In the genomic region with DNA sequence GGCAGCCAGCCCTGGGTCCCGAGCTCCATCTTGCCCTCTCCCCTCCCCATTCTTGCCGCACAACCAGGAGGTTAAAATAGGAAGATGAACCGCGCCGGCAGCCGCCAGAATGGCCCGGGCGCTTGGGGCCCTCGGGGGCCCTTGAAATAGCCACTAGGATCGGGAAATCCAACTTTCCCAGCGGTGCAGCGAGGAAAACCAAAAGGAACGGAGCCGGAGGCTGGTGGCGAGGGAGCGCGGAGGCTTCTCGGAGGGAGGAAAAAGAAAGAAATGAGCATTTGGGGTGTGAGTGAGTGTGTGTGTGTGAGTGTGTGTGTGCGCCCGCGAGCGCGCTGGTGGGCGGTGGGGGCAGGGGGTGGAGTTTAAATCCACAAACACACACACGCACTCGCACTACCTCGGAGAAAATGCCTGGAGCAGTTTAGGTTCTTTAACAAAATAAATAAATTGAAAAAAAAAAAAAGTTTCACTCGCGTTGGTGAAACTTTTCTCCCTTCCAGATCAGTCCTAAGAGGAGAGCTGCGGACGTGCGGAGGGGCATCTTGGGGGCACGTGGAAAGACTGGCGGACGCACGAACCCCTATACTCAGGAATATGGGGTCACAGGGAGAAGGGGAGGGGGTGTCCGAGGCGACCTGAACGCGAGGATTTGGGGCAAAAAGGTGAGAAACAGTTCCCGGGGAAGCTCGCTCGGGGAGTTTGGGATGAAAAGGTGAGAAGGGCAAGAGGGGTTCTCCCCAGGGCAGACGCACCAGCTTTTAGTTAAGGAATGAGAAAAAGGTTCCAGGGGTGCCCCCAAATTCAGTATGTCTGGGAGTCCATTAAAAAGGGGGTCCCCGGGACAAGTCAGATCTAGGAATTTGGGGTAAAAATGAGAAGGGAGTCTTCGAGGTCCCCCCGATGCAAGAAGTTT, we compare ENCODE assay signal across 1 cellular context.
TF ChIP-seq lines count a peak whose summit lies in the region.

No MANE protein-coding gene starts in this region.

TF ChIP-seq in K562, 482 proteins besides CTCF, POLR2A, EP300 and RAD21 (continues in another document):
- TF ChIP-seq ZNF589 (CRISPR knock-in tag; IDR thresholded peaks at IDR 0.05; ENCODE audit: low read depth) (peak; percentile 42; the same call in 1 of the 2 replicates), EWSR1 (IDR thresholded peaks at IDR 0.05; ENCODE audit: borderline replicate concordance, low read depth, partially characterized antibody) (no peak), RB1 (IDR thresholded peaks at IDR 0.05; ENCODE audit: low read depth) (peak; percentile 26; the same call in 1 of the 2 replicates), ATF7 (IDR thresholded peaks at IDR 0.05) (0 out of 2 replicates have a peak, but pooled peaks have one; percentile 17), RBFOX2 (IDR thresholded peaks at IDR 0.05; ENCODE audit: low read depth, low read length) (peak; percentile 70), SAFB (IDR thresholded peaks at IDR 0.05; ENCODE audit: borderline replicate concordance, low read depth, low read length) (peak; percentile 84; the same call in 1 of the 2 replicates), BRF1 (IDR thresholded peaks at IDR 0.05; ENCODE audit: borderline replicate concordance, extremely low read depth, insufficient read length) (no peak), TAF15 (IDR thresholded peaks at IDR 0.05; ENCODE audit: low read depth, low read length) (no peak), RNF2 (IDR thresholded peaks at IDR 0.05) (no peak), MAZ (CRISPR knock-in tag; conservative IDR thresholded peaks at IDR 0.05 in 1 of 2, IDR thresholded peaks at IDR 0.05 in 1 of 2) (peak; percentile 55 to 59; a peak in 3 of 4 replicates), HDAC1 (IDR thresholded peaks at IDR 0.05) (peak in 1 of 2 experiments; percentile 63; a peak in 1 of 4 replicates), HMGN3 (IDR thresholded peaks at IDR 0.05; ENCODE audit: borderline replicate concordance, extremely low read depth, insufficient read length, low read depth, low read length) (peak; percentile 21), ZNF79 (CRISPR knock-in tag; IDR thresholded peaks at IDR 0.05; ENCODE audit: low read depth) (no peak), GABPB1 (CRISPR knock-in tag; IDR thresholded peaks at IDR 0.05) (0 out of 2 replicates have a peak, but pooled peaks have one; percentile 23), STAT5B (CRISPR knock-in tag; IDR thresholded peaks at IDR 0.05) (no peak), MTA1 (IDR thresholded peaks at IDR 0.05; ENCODE audit: borderline replicate concordance) (peak; percentile 62), PCBP1 (IDR thresholded peaks at IDR 0.05; ENCODE audit: low read depth, low read length, poor library complexity, severe bottlenecking) (no peak), L3MBTL2 (IDR thresholded peaks at IDR 0.05) (peak; percentile 18; the same call in 1 of the 2 replicates), RBM39 (optimal IDR thresholded peaks at IDR 0.05; ENCODE audit: low read depth, low read length) (no peak), EGR1 (conservative IDR thresholded peaks at IDR 0.05) (peak; percentile 87), NFIC (IDR thresholded peaks at IDR 0.05) (no peak), FOXP1 (CRISPR knock-in tag; IDR thresholded peaks at IDR 0.05) (0 out of 2 replicates have a peak, but pooled peaks have one; percentile 30), RBBP5 (IDR thresholded peaks at IDR 0.05; ENCODE audit: borderline replicate concordance, insufficient read depth, low read length, poor library complexity, severe bottlenecking) (peak; percentile 62)
- TF ChIP-seq, protein P1, sequence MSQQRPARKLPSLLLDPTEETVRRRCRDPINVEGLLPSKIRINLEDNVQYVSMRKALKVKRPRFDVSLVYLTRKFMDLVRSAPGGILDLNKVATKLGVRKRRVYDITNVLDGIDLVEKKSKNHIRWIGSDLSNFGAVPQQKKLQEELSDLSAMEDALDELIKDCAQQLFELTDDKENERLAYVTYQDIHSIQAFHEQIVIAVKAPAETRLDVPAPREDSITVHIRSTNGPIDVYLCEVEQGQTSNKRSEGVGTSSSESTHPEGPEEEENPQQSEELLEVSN (IDR thresholded peaks at IDR 0.05; ENCODE audit: borderline replicate concordance in 1 of 2, extremely low read depth in 1 of 2, insufficient read depth in 1 of 2, insufficient read length in 1 of 2, low read depth in 1 of 2, low read length in 1 of 2, poor library complexity in 1 of 2, severe bottlenecking in 1 of 2), result peak in 1 of 2 experiments; percentile 27
- TF ChIP-seq, protein P2, sequence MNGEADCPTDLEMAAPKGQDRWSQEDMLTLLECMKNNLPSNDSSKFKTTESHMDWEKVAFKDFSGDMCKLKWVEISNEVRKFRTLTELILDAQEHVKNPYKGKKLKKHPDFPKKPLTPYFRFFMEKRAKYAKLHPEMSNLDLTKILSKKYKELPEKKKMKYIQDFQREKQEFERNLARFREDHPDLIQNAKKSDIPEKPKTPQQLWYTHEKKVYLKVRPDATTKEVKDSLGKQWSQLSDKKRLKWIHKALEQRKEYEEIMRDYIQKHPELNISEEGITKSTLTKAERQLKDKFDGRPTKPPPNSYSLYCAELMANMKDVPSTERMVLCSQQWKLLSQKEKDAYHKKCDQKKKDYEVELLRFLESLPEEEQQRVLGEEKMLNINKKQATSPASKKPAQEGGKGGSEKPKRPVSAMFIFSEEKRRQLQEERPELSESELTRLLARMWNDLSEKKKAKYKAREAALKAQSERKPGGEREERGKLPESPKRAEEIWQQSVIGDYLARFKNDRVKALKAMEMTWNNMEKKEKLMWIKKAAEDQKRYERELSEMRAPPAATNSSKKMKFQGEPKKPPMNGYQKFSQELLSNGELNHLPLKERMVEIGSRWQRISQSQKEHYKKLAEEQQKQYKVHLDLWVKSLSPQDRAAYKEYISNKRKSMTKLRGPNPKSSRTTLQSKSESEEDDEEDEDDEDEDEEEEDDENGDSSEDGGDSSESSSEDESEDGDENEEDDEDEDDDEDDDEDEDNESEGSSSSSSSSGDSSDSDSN (IDR thresholded peaks at IDR 0.05; ENCODE audit: borderline replicate concordance in 1 of 2, low read depth in 2 of 2, low read length in 2 of 2), result 0 out of 4 replicates have a peak, but pooled peaks of 1 of the 2 experiments have one; percentile 50
- TF ChIP-seq, protein P3, sequence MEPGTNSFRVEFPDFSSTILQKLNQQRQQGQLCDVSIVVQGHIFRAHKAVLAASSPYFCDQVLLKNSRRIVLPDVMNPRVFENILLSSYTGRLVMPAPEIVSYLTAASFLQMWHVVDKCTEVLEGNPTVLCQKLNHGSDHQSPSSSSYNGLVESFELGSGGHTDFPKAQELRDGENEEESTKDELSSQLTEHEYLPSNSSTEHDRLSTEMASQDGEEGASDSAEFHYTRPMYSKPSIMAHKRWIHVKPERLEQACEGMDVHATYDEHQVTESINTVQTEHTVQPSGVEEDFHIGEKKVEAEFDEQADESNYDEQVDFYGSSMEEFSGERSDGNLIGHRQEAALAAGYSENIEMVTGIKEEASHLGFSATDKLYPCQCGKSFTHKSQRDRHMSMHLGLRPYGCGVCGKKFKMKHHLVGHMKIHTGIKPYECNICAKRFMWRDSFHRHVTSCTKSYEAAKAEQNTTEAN (CRISPR knock-in tag; IDR thresholded peaks at IDR 0.05), result peak; percentile 16; the same call in 1 of the 2 replicates
- TF ChIP-seq, protein P4, sequence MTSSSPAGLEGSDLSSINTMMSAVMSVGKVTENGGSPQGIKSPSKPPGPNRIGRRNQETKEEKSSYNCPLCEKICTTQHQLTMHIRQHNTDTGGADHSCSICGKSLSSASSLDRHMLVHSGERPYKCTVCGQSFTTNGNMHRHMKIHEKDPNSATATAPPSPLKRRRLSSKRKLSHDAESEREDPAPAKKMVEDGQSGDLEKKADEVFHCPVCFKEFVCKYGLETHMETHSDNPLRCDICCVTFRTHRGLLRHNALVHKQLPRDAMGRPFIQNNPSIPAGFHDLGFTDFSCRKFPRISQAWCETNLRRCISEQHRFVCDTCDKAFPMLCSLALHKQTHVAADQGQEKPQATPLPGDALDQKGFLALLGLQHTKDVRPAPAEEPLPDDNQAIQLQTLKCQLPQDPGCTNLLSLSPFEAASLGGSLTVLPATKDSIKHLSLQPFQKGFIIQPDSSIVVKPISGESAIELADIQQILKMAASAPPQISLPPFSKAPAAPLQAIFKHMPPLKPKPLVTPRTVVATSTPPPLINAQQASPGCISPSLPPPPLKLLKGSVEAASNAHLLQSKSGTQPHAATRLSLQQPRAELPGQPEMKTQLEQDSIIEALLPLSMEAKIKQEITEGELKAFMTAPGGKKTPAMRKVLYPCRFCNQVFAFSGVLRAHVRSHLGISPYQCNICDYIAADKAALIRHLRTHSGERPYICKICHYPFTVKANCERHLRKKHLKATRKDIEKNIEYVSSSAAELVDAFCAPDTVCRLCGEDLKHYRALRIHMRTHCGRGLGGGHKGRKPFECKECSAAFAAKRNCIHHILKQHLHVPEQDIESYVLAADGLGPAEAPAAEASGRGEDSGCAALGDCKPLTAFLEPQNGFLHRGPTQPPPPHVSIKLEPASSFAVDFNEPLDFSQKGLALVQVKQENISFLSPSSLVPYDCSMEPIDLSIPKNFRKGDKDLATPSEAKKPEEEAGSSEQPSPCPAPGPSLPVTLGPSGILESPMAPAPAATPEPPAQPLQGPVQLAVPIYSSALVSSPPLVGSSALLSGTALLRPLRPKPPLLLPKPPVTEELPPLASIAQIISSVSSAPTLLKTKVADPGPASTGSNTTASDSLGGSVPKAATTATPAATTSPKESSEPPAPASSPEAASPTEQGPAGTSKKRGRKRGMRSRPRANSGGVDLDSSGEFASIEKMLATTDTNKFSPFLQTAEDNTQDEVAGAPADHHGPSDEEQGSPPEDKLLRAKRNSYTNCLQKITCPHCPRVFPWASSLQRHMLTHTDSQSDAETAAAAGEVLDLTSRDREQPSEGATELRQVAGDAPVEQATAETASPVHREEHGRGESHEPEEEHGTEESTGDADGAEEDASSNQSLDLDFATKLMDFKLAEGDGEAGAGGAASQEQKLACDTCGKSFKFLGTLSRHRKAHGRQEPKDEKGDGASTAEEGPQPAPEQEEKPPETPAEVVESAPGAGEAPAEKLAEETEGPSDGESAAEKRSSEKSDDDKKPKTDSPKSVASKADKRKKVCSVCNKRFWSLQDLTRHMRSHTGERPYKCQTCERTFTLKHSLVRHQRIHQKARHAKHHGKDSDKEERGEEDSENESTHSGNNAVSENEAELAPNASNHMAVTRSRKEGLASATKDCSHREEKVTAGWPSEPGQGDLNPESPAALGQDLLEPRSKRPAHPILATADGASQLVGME (CRISPR knock-in tag; IDR thresholded peaks at IDR 0.05), result 0 out of 2 replicates have a peak, but pooled peaks have one; percentile 25
- TF ChIP-seq, protein P5, sequence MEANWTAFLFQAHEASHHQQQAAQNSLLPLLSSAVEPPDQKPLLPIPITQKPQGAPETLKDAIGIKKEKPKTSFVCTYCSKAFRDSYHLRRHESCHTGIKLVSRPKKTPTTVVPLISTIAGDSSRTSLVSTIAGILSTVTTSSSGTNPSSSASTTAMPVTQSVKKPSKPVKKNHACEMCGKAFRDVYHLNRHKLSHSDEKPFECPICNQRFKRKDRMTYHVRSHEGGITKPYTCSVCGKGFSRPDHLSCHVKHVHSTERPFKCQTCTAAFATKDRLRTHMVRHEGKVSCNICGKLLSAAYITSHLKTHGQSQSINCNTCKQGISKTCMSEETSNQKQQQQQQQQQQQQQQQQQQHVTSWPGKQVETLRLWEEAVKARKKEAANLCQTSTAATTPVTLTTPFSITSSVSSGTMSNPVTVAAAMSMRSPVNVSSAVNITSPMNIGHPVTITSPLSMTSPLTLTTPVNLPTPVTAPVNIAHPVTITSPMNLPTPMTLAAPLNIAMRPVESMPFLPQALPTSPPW (CRISPR knock-in tag; IDR thresholded peaks at IDR 0.05), result peak; percentile 79
- TF ChIP-seq, protein P6, sequence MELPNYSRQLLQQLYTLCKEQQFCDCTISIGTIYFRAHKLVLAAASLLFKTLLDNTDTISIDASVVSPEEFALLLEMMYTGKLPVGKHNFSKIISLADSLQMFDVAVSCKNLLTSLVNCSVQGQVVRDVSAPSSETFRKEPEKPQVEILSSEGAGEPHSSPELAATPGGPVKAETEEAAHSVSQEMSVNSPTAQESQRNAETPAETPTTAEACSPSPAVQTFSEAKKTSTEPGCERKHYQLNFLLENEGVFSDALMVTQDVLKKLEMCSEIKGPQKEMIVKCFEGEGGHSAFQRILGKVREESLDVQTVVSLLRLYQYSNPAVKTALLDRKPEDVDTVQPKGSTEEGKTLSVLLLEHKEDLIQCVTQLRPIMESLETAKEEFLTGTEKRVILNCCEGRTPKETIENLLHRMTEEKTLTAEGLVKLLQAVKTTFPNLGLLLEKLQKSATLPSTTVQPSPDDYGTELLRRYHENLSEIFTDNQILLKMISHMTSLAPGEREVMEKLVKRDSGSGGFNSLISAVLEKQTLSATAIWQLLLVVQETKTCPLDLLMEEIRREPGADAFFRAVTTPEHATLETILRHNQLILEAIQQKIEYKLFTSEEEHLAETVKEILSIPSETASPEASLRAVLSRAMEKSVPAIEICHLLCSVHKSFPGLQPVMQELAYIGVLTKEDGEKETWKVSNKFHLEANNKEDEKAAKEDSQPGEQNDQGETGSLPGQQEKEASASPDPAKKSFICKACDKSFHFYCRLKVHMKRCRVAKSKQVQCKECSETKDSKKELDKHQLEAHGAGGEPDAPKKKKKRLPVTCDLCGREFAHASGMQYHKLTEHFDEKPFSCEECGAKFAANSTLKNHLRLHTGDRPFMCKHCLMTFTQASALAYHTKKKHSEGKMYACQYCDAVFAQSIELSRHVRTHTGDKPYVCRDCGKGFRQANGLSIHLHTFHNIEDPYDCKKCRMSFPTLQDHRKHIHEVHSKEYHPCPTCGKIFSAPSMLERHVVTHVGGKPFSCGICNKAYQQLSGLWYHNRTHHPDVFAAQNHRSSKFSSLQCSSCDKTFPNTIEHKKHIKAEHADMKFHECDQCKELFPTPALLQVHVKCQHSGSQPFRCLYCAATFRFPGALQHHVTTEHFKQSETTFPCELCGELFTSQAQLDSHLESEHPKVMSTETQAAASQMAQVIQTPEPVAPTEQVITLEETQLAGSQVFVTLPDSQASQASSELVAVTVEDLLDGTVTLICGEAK (IDR thresholded peaks at IDR 0.05), result peak; percentile 59
- TF ChIP-seq, protein P6 (CRISPR knock-in tag; IDR thresholded peaks at IDR 0.05), result no peak
